ENCODE assay signal across 9 cellular contexts in the genomic region with DNA sequence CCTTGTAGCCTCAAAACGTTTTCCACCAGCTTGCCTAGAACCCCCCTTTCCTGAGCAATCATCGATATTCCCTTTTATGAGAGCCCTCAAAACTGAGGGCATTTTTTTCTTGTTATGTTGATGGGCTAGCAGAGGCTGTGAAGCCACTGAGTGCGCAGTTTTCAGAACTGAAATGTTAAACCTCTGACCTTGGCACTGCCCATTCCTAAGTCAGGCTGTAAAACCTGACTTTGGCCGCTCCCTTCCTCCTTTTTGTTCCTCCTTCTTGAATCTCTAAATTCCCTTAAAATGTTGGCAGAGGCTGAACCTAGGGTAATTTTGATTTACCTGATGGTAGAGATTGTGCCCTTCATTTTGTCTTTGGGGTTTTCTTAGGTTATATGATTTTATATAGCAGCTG.
"Had no signal": no experiment of that assay in that cellular context is flagged by ENCODE, and none has a peak within 500 bp of the region (broad histone marks: within the 10 kb centered on the region; RNA-seq: fewer than 3 reads in every experiment).

No MANE protein-coding gene starts in this region.

- H3K27ac Mint-ChIP-seq: HFFc6 had no signal

- H3K36me3 ChIP-seq: HAP-1 had no signal

- H3K9me3 ChIP-seq: HAP-1 had no signal

- H3K9me3 Mint-ChIP-seq: HFFc6 had no signal

- ATAC-seq: HCT116, K562 had no signal

- DNase-seq: GOT3, HFFc6, IMR-90, KG1 had no signal

- FAIRE-seq: H54, HTR-8/SVneo, K562 had no signal

- H3K4me3 ChIP-seq: HAP-1, K562 had no signal

- H3K4me3 Mint-ChIP-seq: HFFc6 had no signal
